ENCODE assay signal across 11 cellular contexts in genomic region chr1:1283821-1284220, GRCh38. TPM values are rescaled to one million over a fixed set of nuclear protein-coding genes. Genes with fewer than 3 reads are reported as not detected.
A peak's percentile ranks its signal among the peaks of the same experiment; 100 is the strongest.
DNase-seq lines count a peak whose midpoint lies in the region; ATAC-seq, FAIRE-seq and TF ChIP-seq lines count a peak whose summit lies in the region.
"Had no signal": no experiment of that assay in that cellular context is flagged by ENCODE, and none has a peak within 500 bp of the region (broad histone marks: within the 10 kb centered on the region; RNA-seq: fewer than 3 reads in every experiment).

No MANE protein-coding gene starts in this region.

- intact Hi-C loops in K562 (cut with micrococcal nuclease) = no loop called here

- H2AFZ ChIP-seq in K562 (ENCODE audit: low read depth, low read length) = no peak overlapping the region

- no peak for TF ChIP-seq POLR2A in K562 (conservative IDR thresholded peaks at IDR 0.05)

- peaks cover 0 to 69% of the 10 kb centered on the region in 2 experiments; a peak in 3 of 5 replicates for H3K4me1 ChIP-seq in K562 (replicated peaks in 1 of 2; ENCODE audit: control insufficient read depth in 2 of 2, insufficient read depth in 2 of 2, low read length in 2 of 2)

- no peaks in the 10 kb centered on the region for H3K79me2 ChIP-seq in K562 (ENCODE audit: control insufficient read depth, insufficient read depth, low read length)

- H3K27ac ChIP-seq in K562 (ENCODE audit: extremely low read depth, low read depth, low read length) = no peak overlapping the region

- ATAC-seq in K562 (peak; percentile 57), HG03135 (IDR thresholded peaks at IDR 0.05; ENCODE audit: unreplicated experiment) (no peak), HG02623 (IDR thresholded peaks at IDR 0.05; ENCODE audit: unreplicated experiment) (no peak)

- WGBS in K562 (ENCODE audit: insufficient coverage, low coverage, missing lambda C conversion rate) = 0% methylated on average over 7 of the region's 9 CpGs

- no peak overlapping the region for H3K9ac ChIP-seq in K562 (ENCODE audit: insufficient read depth in 1 of 2, low read depth in 2 of 2, low read length in 2 of 2)

- H3K4me2 ChIP-seq in K562 (ENCODE audit: insufficient read depth, low read length) = no peak overlapping the region

- H3K36me3 ChIP-seq in K562 (ENCODE audit: control insufficient read depth, insufficient read depth, low read length) = no peaks in the 10 kb centered on the region

- no TSS peak for BruUV-seq in K562 (replicated peaks; lab: Mats Ljungman, UMichigan)

- DNase-seq in AG08396 (ENCODE audit: low spot score) = peak; percentile 68
- no peak for DNase-seq in GM19239 (ENCODE audit: insufficient read length, low spot score)
- peak; percentile 56 to 82 (median 66) for DNase-seq in K562 (ENCODE audit: extremely low read depth in 1 of 4, low spot score in 3 of 4)
- no peak for DNase-seq in NCI-H2107 treated with DMSO at 0.1 percent for 48 hours (lab: John Stamatoyannopoulos, UW; ENCODE audit: unreplicated experiment)
- DNase-seq: activated effector memory CD4-positive, alpha-beta T cell treated with anti-CD3 and anti-CD28 coated beads, Interleukin-2, amount 50 U/mL, for 16 hours; CD4-positive, CD25-positive, alpha-beta regulatory T cell; NCI-H524; stimulated activated CD4-positive, alpha-beta T cell treated with anti-CD3 and anti-CD28 coated beads, Interleukin-1b, Interleukin-23, amount 100 ng/mL, for 48 hours; T-helper 9 cell had no signal

- peaks cover 2 to 29% of the 10 kb centered on the region in 2 experiments; a peak in 3 of 5 replicates for H3K27me3 ChIP-seq in K562 (ENCODE audit: control insufficient read depth in 2 of 2, insufficient read depth in 2 of 2, low read length in 2 of 2)

- H3K4me3 ChIP-seq in K562 = no peak overlapping the region

- FAIRE-seq in GM19239 (lab: Jason Lieb, UNC) (peak; percentile 35), K562 (lab: Jason Lieb, UNC) (no peak)

- peaks cover 3% of the 10 kb centered on the region; the same call in 1 of the 2 replicates for H4K20me1 ChIP-seq in K562 (replicated peaks; ENCODE audit: control insufficient read depth, insufficient read depth, low read length)

- H3K9me3 ChIP-seq in K562 (replicated peaks; ENCODE audit: control insufficient read depth, insufficient read depth, low read depth, low read length) = no peaks in the 10 kb centered on the region

- peak; percentile 14 to 41 (median 19); a peak in 2 of 6 replicates for TF ChIP-seq CTCF in K562 (IDR thresholded peaks at IDR 0.05 in 2 of 3, conservative IDR thresholded peaks at IDR 0.05 in 1 of 3; ENCODE audit: insufficient read depth in 2 of 3, low read depth in 1 of 3, low read length in 3 of 3)

- no peak for TF ChIP-seq RAD21 in K562 (CRISPR knock-in tag; conservative IDR thresholded peaks at IDR 0.05 in 1 of 2, IDR thresholded peaks at IDR 0.05 in 1 of 2)

- no peak for TF ChIP-seq EP300 in K562 (IDR thresholded peaks at IDR 0.05; ENCODE audit: low read length)

- H3K9me1 ChIP-seq in K562 (ENCODE audit: control insufficient read depth, insufficient read depth, low read length) = peaks cover 3% of the 10 kb centered on the region

- POLR2A ChIA-PET in K562 (lab: Yijun Ruan, JAX) = no interaction called here

- CTCF ChIA-PET in K562 (lab: Yijun Ruan, JAX; ENCODE audit: low intra/inter-chr PET ratio) = no interaction called here

- in situ Hi-C loops in K562 (cut with MboI) = no loop called here

RNA-seq across cellular contexts. Expression of gene SCNN1D, which starts 3.6 kb away (rescaled TPM):
- total RNA-seq in K562 (2011; cell fraction: chromatin; rRNA removed; ENCODE audit: low replicate concordance) = 1.6 and 4.3 TPM in 2 replicates
- total RNA-seq in K562 (2011; cell fraction: nucleolus; rRNA removed) = 3.0 and 3.7 TPM in 2 replicates
- 1.4 and 2.1 TPM in 2 replicates for total RNA-seq in K562 (2011; cell fraction: nucleoplasm; rRNA removed)
- total RNA-seq in K562 (2014; rRNA removed) (0.53 and 0.64 TPM in 2 replicates), K562 (2014; rRNA removed; fragmentation: Illumina TruSeq; extraction: Trizol) (0.06 TPM in 1 of 2 replicates, not detected in the other), K562 (2015; rRNA removed; fragmentation: Illumina TruSeq; extraction: Trizol) (0.29 and 0.38 TPM in 2 replicates), K562 (2021) (0.73 and 0.87 TPM in 2 replicates)
- polyA plus RNA-seq in K562 (2011; rRNA removed) (0.38 and 0.92 TPM in 2 replicates), K562 (2014; fragmentation: Illumina TruSeq; extraction: Trizol) (0.04 and 0.26 TPM in 2 replicates), K562 (2014; fragmentation: Nextera tagmentation; extraction: Ambion mirVana) (under 1 TPM in 1 of 2 experiments, not detected in 1; 0.01 TPM), K562 (2014; rRNA removed) (1.1 TPM in 2 replicates)
- polyA plus RNA-seq in K562 (2011; cell fraction: cytosol; rRNA removed) = 0.71 and 1.8 TPM in 2 replicates
- 8.1 and 14.5 TPM in 2 replicates for polyA plus RNA-seq in K562 (2011; cell fraction: nucleus; rRNA removed)
- 0.79 and 1.9 TPM in 2 replicates for polyA plus RNA-seq in K562 (2012)
- 0.09 and 0.11 TPM in 2 replicates for polyA minus RNA-seq in K562 (2011; rRNA and poly(A)+ RNA removed)
- not detected in 2 replicates for polyA minus RNA-seq in K562 (2011; cell fraction: cytosol; rRNA and poly(A)+ RNA removed)
- 0.94 and 1.3 TPM in 2 replicates for polyA minus RNA-seq in K562 (2011; cell fraction: nucleus; rRNA and poly(A)+ RNA removed)
- polyA plus RNA-seq: CD4-positive, CD25-positive, alpha-beta regulatory T cell had no signal

RNA-seq across cellular contexts. Expression of gene UBE2J2, which starts 10.2 kb away (rescaled TPM):
- 155 and 222 TPM in 2 replicates for total RNA-seq in K562 (2011; cell fraction: chromatin; rRNA removed; ENCODE audit: low replicate concordance)
- total RNA-seq in K562 (2011; cell fraction: nucleolus; rRNA removed) = 116 and 127 TPM in 2 replicates
- 111 and 123 TPM in 2 replicates for total RNA-seq in K562 (2011; cell fraction: nucleoplasm; rRNA removed)
- total RNA-seq in K562 (2014; rRNA removed) (110 and 124 TPM in 2 replicates), K562 (2014; rRNA removed; fragmentation: Illumina TruSeq; extraction: Trizol) (47.1 and 51.5 TPM in 2 replicates), K562 (2015; rRNA removed; fragmentation: Illumina TruSeq; extraction: Trizol) (73.0 and 75.5 TPM in 2 replicates), K562 (2021) (109 and 112 TPM in 2 replicates)
- polyA plus RNA-seq in K562 (2011; rRNA removed) (36.4 and 45.5 TPM in 2 replicates), K562 (2014; fragmentation: Illumina TruSeq; extraction: Trizol) (81.5 and 83.2 TPM in 2 replicates), K562 (2014; fragmentation: Nextera tagmentation; extraction: Ambion mirVana) (1 to 10 TPM in 1 of 2 experiments, under 1 TPM in 1; 0.93 to 2.3 TPM), K562 (2014; rRNA removed) (107 and 108 TPM in 2 replicates)
- 45.1 and 76.3 TPM in 2 replicates for polyA plus RNA-seq in K562 (2011; cell fraction: cytosol; rRNA removed)
- 61.5 and 87.2 TPM in 2 replicates for polyA plus RNA-seq in K562 (2011; cell fraction: nucleus; rRNA removed)
- 72.3 and 75.8 TPM in 2 replicates for polyA plus RNA-seq in K562 (2012)
- 12.5 and 14.9 TPM in 2 replicates for polyA minus RNA-seq in K562 (2011; rRNA and poly(A)+ RNA removed)
- 35.1 and 36.5 TPM in 2 replicates for polyA minus RNA-seq in K562 (2011; cell fraction: cytosol; rRNA and poly(A)+ RNA removed)
- 33.1 and 42.7 TPM in 2 replicates for polyA minus RNA-seq in K562 (2011; cell fraction: nucleus; rRNA and poly(A)+ RNA removed)

RNA-seq across cellular contexts. Expression of gene ACAP3, which starts 23.9 kb away (rescaled TPM):
- 140 and 407 TPM in 2 replicates for total RNA-seq in K562 (2011; cell fraction: chromatin; rRNA removed; ENCODE audit: low replicate concordance)
- total RNA-seq in K562 (2011; cell fraction: nucleolus; rRNA removed) = 278 and 333 TPM in 2 replicates
- total RNA-seq in K562 (2011; cell fraction: nucleoplasm; rRNA removed) = 136 and 156 TPM in 2 replicates
- total RNA-seq in K562 (2014; rRNA removed) (29.6 and 33.3 TPM in 2 replicates), K562 (2014; rRNA removed; fragmentation: Illumina TruSeq; extraction: Trizol) (1.9 and 3.5 TPM in 2 replicates), K562 (2015; rRNA removed; fragmentation: Illumina TruSeq; extraction: Trizol) (14.0 and 15.2 TPM in 2 replicates), K562 (2021) (44.1 and 49.0 TPM in 2 replicates)
- polyA plus RNA-seq in K562 (2011; rRNA removed) (12.0 and 27.1 TPM in 2 replicates), K562 (2014; fragmentation: Illumina TruSeq; extraction: Trizol) (7.2 and 11.8 TPM in 2 replicates), K562 (2014; fragmentation: Nextera tagmentation; extraction: Ambion mirVana) (under 1 TPM; 0.01 to 0.06 TPM), K562 (2014; rRNA removed) (43.8 and 44.8 TPM in 2 replicates)
- 8.5 and 20.8 TPM in 2 replicates for polyA plus RNA-seq in K562 (2011; cell fraction: cytosol; rRNA removed)
- 346 and 462 TPM in 2 replicates for polyA plus RNA-seq in K562 (2011; cell fraction: nucleus; rRNA removed)
- polyA plus RNA-seq in K562 (2012) = 38.9 and 49.6 TPM in 2 replicates
- 6.3 and 10.7 TPM in 2 replicates for polyA minus RNA-seq in K562 (2011; rRNA and poly(A)+ RNA removed)
- polyA minus RNA-seq in K562 (2011; cell fraction: cytosol; rRNA and poly(A)+ RNA removed) = 13.7 and 15.3 TPM in 2 replicates
- 42.4 and 46.1 TPM in 2 replicates for polyA minus RNA-seq in K562 (2011; cell fraction: nucleus; rRNA and poly(A)+ RNA removed)

RNA-seq across cellular contexts. Expression of gene PUSL1, which starts 24.6 kb away (rescaled TPM):
- total RNA-seq in K562 (2011; cell fraction: chromatin; rRNA removed; ENCODE audit: low replicate concordance) = 13.3 and 63.1 TPM in 2 replicates
- 74.5 and 90.1 TPM in 2 replicates for total RNA-seq in K562 (2011; cell fraction: nucleolus; rRNA removed)
- 23.2 and 31.2 TPM in 2 replicates for total RNA-seq in K562 (2011; cell fraction: nucleoplasm; rRNA removed)
- 86.9 and 103 TPM in 2 replicates for total RNA-seq in K562 (2014; rRNA removed)
- total RNA-seq in K562 (2014; rRNA removed; fragmentation: Illumina TruSeq; extraction: Trizol) = 5.6 and 7.0 TPM in 2 replicates
- total RNA-seq in K562 (2015; rRNA removed; fragmentation: Illumina TruSeq; extraction: Trizol) = 29.7 and 31.4 TPM in 2 replicates
- total RNA-seq in K562 (2021) = 80.1 and 83.0 TPM in 2 replicates
- 13.6 and 22.4 TPM in 2 replicates for polyA plus RNA-seq in K562 (2011; rRNA removed)
- 29.8 and 137 TPM in 2 replicates for polyA plus RNA-seq in K562 (2011; cell fraction: cytosol; rRNA removed)
- 41.7 and 71.9 TPM in 2 replicates for polyA plus RNA-seq in K562 (2011; cell fraction: nucleus; rRNA removed)
- polyA plus RNA-seq in K562 (2012) = 35.1 and 53.3 TPM in 2 replicates
- polyA plus RNA-seq in K562 (2014; fragmentation: Illumina TruSeq; extraction: Trizol) = 10.5 and 25.1 TPM in 2 replicates
- polyA plus RNA-seq in K562 (2014; fragmentation: Nextera tagmentation; extraction: Ambion mirVana) = 1 to 10 TPM in 1 of 2 experiments, under 1 TPM in 1; 0.62 to 1.7 TPM
- polyA plus RNA-seq in K562 (2014; rRNA removed) = 68.5 and 76.0 TPM in 2 replicates
- 3.5 and 5.7 TPM in 2 replicates for polyA minus RNA-seq in K562 (2011; rRNA and poly(A)+ RNA removed)
- polyA minus RNA-seq in K562 (2011; cell fraction: cytosol; rRNA and poly(A)+ RNA removed) = 22.0 and 25.8 TPM in 2 replicates
- 33.5 and 38.2 TPM in 2 replicates for polyA minus RNA-seq in K562 (2011; cell fraction: nucleus; rRNA and poly(A)+ RNA removed)

RNA-seq across cellular contexts. Expression of gene C1QTNF12, which starts 37.3 kb away (rescaled TPM):
- total RNA-seq in K562 (2011; cell fraction: chromatin; rRNA removed; ENCODE audit: low replicate concordance) = 2.5 and 12.6 TPM in 2 replicates
- 9.5 and 10.8 TPM in 2 replicates for total RNA-seq in K562 (2011; cell fraction: nucleolus; rRNA removed)
- 4.3 and 7.0 TPM in 2 replicates for total RNA-seq in K562 (2011; cell fraction: nucleoplasm; rRNA removed)
- total RNA-seq in K562 (2014; rRNA removed) = 1.3 and 1.6 TPM in 2 replicates
- total RNA-seq in K562 (2014; rRNA removed; fragmentation: Illumina TruSeq; extraction: Trizol) = not detected in 2 replicates
- total RNA-seq in K562 (2015; rRNA removed; fragmentation: Illumina TruSeq; extraction: Trizol) = 0.58 and 0.75 TPM in 2 replicates
- 2.2 and 3.7 TPM in 2 replicates for total RNA-seq in K562 (2021)
- 0.43 and 1.1 TPM in 2 replicates for polyA plus RNA-seq in K562 (2011; rRNA removed)
- polyA plus RNA-seq in K562 (2011; cell fraction: cytosol; rRNA removed) = 0.50 and 1.2 TPM in 2 replicates
- 18.7 and 21.7 TPM in 2 replicates for polyA plus RNA-seq in K562 (2011; cell fraction: nucleus; rRNA removed)
- polyA plus RNA-seq in K562 (2012) = 1.6 and 4.8 TPM in 2 replicates
- 1.1 TPM in 1 of 2 replicates, not detected in the other for polyA plus RNA-seq in K562 (2014; fragmentation: Illumina TruSeq; extraction: Trizol)
- under 1 TPM in 1 of 2 experiments, not detected in 1; 0.11 TPM for polyA plus RNA-seq in K562 (2014; fragmentation: Nextera tagmentation; extraction: Ambion mirVana)
- polyA plus RNA-seq in K562 (2014; rRNA removed) = 1.3 and 4.3 TPM in 2 replicates
- polyA minus RNA-seq in K562 (2011; rRNA and poly(A)+ RNA removed) = not detected in 2 replicates
- not detected in 2 replicates for polyA minus RNA-seq in K562 (2011; cell fraction: cytosol; rRNA and poly(A)+ RNA removed)
- polyA minus RNA-seq in K562 (2011; cell fraction: nucleus; rRNA and poly(A)+ RNA removed) = 1.1 and 1.8 TPM in 2 replicates

Comparison
In these comparisons a context has a peak if more than half of its experiments do, and no peak if none do; other contexts are left out.
1. DNase-seq: peak in AG08396 (single experiment) and K562 (4 of 4); none in GM19239 (single experiment) and NCI-H2107 treated with DMSO at 0.1 percent for 48 hours (single experiment).